Comparison of ENCODE assay signal across 21 cellular contexts in the genomic region with DNA sequence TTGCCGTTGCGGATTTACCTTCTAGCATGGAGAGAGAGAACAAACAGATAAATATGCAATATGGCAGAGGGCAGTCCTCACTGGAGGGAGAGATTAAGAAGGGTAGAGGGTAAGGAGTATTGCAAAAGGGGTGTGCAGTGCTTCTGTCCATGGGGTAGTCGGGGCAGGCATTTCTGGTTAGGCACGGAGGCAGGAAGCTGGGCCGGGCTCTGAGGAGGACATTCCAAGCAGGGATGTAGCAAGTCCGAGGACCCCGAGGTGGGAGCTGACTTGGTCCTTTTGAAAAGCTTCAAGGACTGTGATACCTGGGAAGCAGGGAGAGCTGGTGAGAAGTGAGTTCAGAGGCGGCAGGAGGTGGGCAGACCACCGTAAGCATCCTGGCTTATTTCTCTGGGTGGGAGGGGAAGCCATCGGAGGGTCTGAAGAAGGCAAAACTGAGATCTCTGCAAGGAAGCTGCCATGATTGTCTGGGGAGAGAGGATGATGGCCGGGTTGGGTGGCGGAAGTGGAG.
DNase-seq lines count a peak whose midpoint lies in the region; ATAC-seq and TF ChIP-seq lines count a peak whose summit lies in the region.
"Had no signal": no experiment of that assay in that cellular context is flagged by ENCODE, and none has a peak within 500 bp of the region (broad histone marks: within the 10 kb centered on the region; RNA-seq: fewer than 3 reads in every experiment).

No MANE protein-coding gene starts in this region.

- DNase-seq in NCI-H2029 treated with DMSO at 0.1 percent for 48 hours (lab: John Stamatoyannopoulos, UW): peak; percentile 44
- no peak for DNase-seq in NCI-H2029 (lab: John Stamatoyannopoulos, UW)
- DNase-seq in GM23338 (ENCODE audit: low spot score): no peak
- DNase-seq in ecto neural progenitor cell (ENCODE audit: low spot score): peak; percentile 22
- DNase-seq in osteocyte (ENCODE audit: extremely low spot score, unreplicated experiment): peak; percentile 80
- DNase-seq in T-helper 17 cell: no peak
- DNase-seq in DMS79 (lab: John Stamatoyannopoulos, UW): no peak
- DNase-seq: Caco-2, EL, GDM1, GM23248 had no signal

- H3K4me3 Mint-ChIP-seq in GM23338: no peak overlapping the region
- no peak overlapping the region for H3K4me3 Mint-ChIP-seq in osteocyte (ENCODE audit: unreplicated experiment)
- H3K4me3 Mint-ChIP-seq in T-helper 17 cell: no peak overlapping the region
- H3K4me3 Mint-ChIP-seq: CD4-positive, CD25-positive, alpha-beta regulatory T cell; CD8-positive, alpha-beta T cell; H9 had no signal

- H3K9me2 ChIP-seq in GM23338 (ENCODE audit: insufficient read depth): no peaks in the 10 kb centered on the region

- H2AFZ ChIP-seq in GM23338: no peak overlapping the region
- H2AFZ ChIP-seq: GM23248 had no signal

- no peaks in the 10 kb centered on the region for H3K79me2 ChIP-seq in GM23338 (replicated peaks; ENCODE audit: insufficient read depth)

- H3K27me3 Mint-ChIP-seq in GM23338 (ENCODE audit: insufficient read depth, low read depth, poor library complexity): no peaks in the 10 kb centered on the region
- no peaks in the 10 kb centered on the region for H3K27me3 Mint-ChIP-seq in osteocyte (ENCODE audit: unreplicated experiment)
- H3K27me3 Mint-ChIP-seq in T-helper 17 cell: peaks cover 30% of the 10 kb centered on the region
- H3K27me3 Mint-ChIP-seq: B cell; CD4-positive, CD25-positive, alpha-beta regulatory T cell had no signal

- peak overlapping the region; percentile 20; the same call in 1 of the 2 replicates for H3K27ac Mint-ChIP-seq in GM23338
- H3K27ac Mint-ChIP-seq in osteocyte (ENCODE audit: unreplicated experiment): no peak overlapping the region
- H3K27ac Mint-ChIP-seq in T-helper 17 cell: no peak overlapping the region
- H3K27ac Mint-ChIP-seq: CD4-positive, CD25-positive, alpha-beta regulatory T cell; CD8-positive, alpha-beta T cell had no signal

- no peak overlapping the region for H3K4me2 ChIP-seq in GM23338
- H3K4me2 ChIP-seq: BLaER1 had no signal

- no peaks in the 10 kb centered on the region for H4K20me1 ChIP-seq in GM23338 (replicated peaks; ENCODE audit: insufficient read depth)
- H4K20me1 ChIP-seq: BLaER1 had no signal

- H3K9me3 Mint-ChIP-seq in GM23338 (no peaks in the 10 kb centered on the region; the same call in 2 of the 3 replicates), osteocyte (ENCODE audit: unreplicated experiment) (peaks cover 36% of the 10 kb centered on the region)
- H3K9me3 Mint-ChIP-seq: CD8-positive, alpha-beta T cell had no signal

- ATAC-seq in GM23338 (no peak), T-helper 17 cell (no peak), GM18868 (IDR thresholded peaks at IDR 0.05; ENCODE audit: unreplicated experiment) (no peak)
- ATAC-seq: CD8-positive, alpha-beta T cell; GM12878; HCT116 had no signal

- no peaks in the 10 kb centered on the region for H3K4me1 ChIP-seq in GM23338 (ENCODE audit: insufficient read depth)
- H3K4me1 ChIP-seq: Caco-2 had no signal

- H3K27ac ChIP-seq in GM23338 (ENCODE audit: low read depth): no peak overlapping the region
- H3K27ac ChIP-seq: 22Rv1, BLaER1, C4-2B, GM23248 had no signal

- no peak for TF ChIP-seq CTCF in GM23338 (conservative IDR thresholded peaks at IDR 0.05; ENCODE audit: low read depth in 2 of 2)
- TF ChIP-seq CTCF in osteocyte (IDR thresholded peaks at IDR 0.05): no peak

- H3K36me3 ChIP-seq in GM23338 (ENCODE audit: insufficient read depth): no peaks in the 10 kb centered on the region
- H3K36me3 ChIP-seq: BLaER1 had no signal

- peaks cover 7% of the 10 kb centered on the region; the same call in 1 of the 2 replicates for H3F3A ChIP-seq in GM23338 (replicated peaks; ENCODE audit: low read depth)

- H3K36me3 Mint-ChIP-seq in GM23338 (ENCODE audit: low read depth) (no peaks in the 10 kb centered on the region), osteocyte (ENCODE audit: unreplicated experiment) (no peaks in the 10 kb centered on the region), T-helper 17 cell (ENCODE audit: low read depth) (peaks cover 2% of the 10 kb centered on the region)
- H3K36me3 Mint-ChIP-seq: CD4-positive, CD25-positive, alpha-beta regulatory T cell; CD8-positive, alpha-beta T cell had no signal

- H3K9me3 ChIP-seq in T-helper 17 cell (ENCODE audit: control insufficient read depth, low read length, poor library complexity, severe bottlenecking): no peaks in the 10 kb centered on the region
- H3K9me3 ChIP-seq: BLaER1, Caco-2 had no signal

- no peaks in the 10 kb centered on the region for H3K4me1 Mint-ChIP-seq in GM23338
- H3K4me1 Mint-ChIP-seq in osteocyte (ENCODE audit: unreplicated experiment): no peaks in the 10 kb centered on the region
- H3K4me1 Mint-ChIP-seq in T-helper 17 cell: peaks cover 2% of the 10 kb centered on the region
- H3K4me1 Mint-ChIP-seq: CD4-positive, CD25-positive, alpha-beta regulatory T cell; H9 had no signal

- no peaks in the 10 kb centered on the region for H3K27me3 ChIP-seq in GM23338 (ENCODE audit: insufficient read depth)
- H3K27me3 ChIP-seq: BLaER1 had no signal

- no peak overlapping the region for H3K4me3 ChIP-seq in GM23338
- H3K4me3 ChIP-seq: BLaER1, GM12878, GM23248 had no signal

TF ChIP-seq in GM23338, 12 proteins besides CTCF, POLR2A, EP300 and RAD21 (continues in another document):
- TF ChIP-seq JUNB (IDR thresholded peaks at IDR 0.05; ENCODE audit: unreplicated experiment) (no peak), ZNF114 (CRISPR knock-in tag; IDR thresholded peaks at IDR 0.05) (no peak), EZH2phosphoT487 (IDR thresholded peaks at IDR 0.05; ENCODE audit: unreplicated experiment) (no peak), CREB1 (CRISPR knock-in tag; IDR thresholded peaks at IDR 0.05; ENCODE audit: low read depth) (no peak), STAT1 (IDR thresholded peaks at IDR 0.05; ENCODE audit: unreplicated experiment) (no peak), EZH2 (IDR thresholded peaks at IDR 0.05; ENCODE audit: low read depth, unreplicated experiment) (no peak), NANOG (IDR thresholded peaks at IDR 0.05; ENCODE audit: borderline replicate concordance) (no peak)
- TF ChIP-seq, protein P1, sequence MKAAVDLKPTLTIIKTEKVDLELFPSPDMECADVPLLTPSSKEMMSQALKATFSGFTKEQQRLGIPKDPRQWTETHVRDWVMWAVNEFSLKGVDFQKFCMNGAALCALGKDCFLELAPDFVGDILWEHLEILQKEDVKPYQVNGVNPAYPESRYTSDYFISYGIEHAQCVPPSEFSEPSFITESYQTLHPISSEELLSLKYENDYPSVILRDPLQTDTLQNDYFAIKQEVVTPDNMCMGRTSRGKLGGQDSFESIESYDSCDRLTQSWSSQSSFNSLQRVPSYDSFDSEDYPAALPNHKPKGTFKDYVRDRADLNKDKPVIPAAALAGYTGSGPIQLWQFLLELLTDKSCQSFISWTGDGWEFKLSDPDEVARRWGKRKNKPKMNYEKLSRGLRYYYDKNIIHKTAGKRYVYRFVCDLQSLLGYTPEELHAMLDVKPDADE (IDR thresholded peaks at IDR 0.05): no peak

Comparison
In these comparisons a context has a peak if more than half of its experiments do, and no peak if none do; other contexts are left out.
1. DNase-seq: peak in NCI-H2029 treated with DMSO at 0.1 percent for 48 hours (single experiment), ecto neural progenitor cell (single experiment) and osteocyte (single experiment); none in NCI-H2029 (single experiment), GM23338 (single experiment), T-helper 17 cell (0 of 3) and DMS79 (single experiment).